In genomic region chr19:7454998-7455397, GRCh38 we compare ENCODE assay signal across 28 cellular contexts. TPM values are rescaled to one million over a fixed set of nuclear protein-coding genes. Genes with fewer than 3 reads are reported as not detected.
"Had no signal": no experiment of that assay in that cellular context is flagged by ENCODE, and none has a peak within 500 bp of the region (broad histone marks: within the 10 kb centered on the region; RNA-seq: fewer than 3 reads in every experiment).

No MANE protein-coding gene starts in this region.

- H3K27me3 ChIP-seq: SJCRH30 had no signal

- H3K9me3 ChIP-seq: SJCRH30, SK-N-SH had no signal

- FAIRE-seq: astrocyte had no signal

- H3K27ac ChIP-seq: SJCRH30, VCaP had no signal

- H3K27ac Mint-ChIP-seq: activated CD4-positive, alpha-beta T cell treated with anti-CD3 and anti-CD28 coated beads, Interleukin-2, amount 10 ng/mL, durations not matched to agents 7 days and 5 days; activated T-helper 1 cell treated with anti-CD3 and anti-CD28 coated beads, Interleukin-12 subunit alpha, Interleukin-12 subunit beta, Interleukin-2, Interleukin-4 antibody, amounts not matched to agents 30 ng/mL and 10 ng/mL and 1 ng/mL, durations not matched to agents 14 hours and 24 hours and 36 hours; brain had no signal

- H3K9me3 Mint-ChIP-seq: activated CD4-positive, alpha-beta memory T cell treated with anti-CD3 and anti-CD28 coated beads for 36 hours had no signal

- DNase-seq: activated CD4-positive, alpha-beta memory T cell treated with anti-CD3 and anti-CD28 coated beads for 36 hours; activated CD4-positive, alpha-beta T cell treated with anti-CD3 and anti-CD28 coated beads, Interleukin-2, amount 10 ng/mL, durations not matched to agents 7 days and 5 days; activated CD4-positive, CD25-positive, alpha-beta regulatory T cell; activated CD8-positive, alpha-beta memory T cell treated with anti-CD3 and anti-CD28 coated beads, Interleukin-2, amount 50 U/mL, for 4 hours; activated effector memory CD4-positive, alpha-beta T cell treated with Interleukin-2 at 50 U/mL for 16 hours; activated naive CD4-positive, alpha-beta T cell; amniotic stem cell; Kasumi-1; KBM-7; NCI-H1105 treated with DMSO at 0.1 percent for 48 hours; NCI-H1436 treated with DMSO at 0.1 percent for 48 hours; NCI-H187; NCI-H2081; NCI-H510A treated with DMSO at 0.1 percent for 48 hours; NCI-H69; NK-92 treated with Interleukin-12 subunit alpha and Interleukin-12 subunit beta, amount 100 ng/mL, for 24 hours; OCI-M1; Right ventricle myocardium superior; RPMI8226; SJCRH30; SK-N-SH; T-helper 2 cell; T1000 had no signal

- H3K27me3 Mint-ChIP-seq: activated CD4-positive, alpha-beta memory T cell treated with anti-CD3 and anti-CD28 coated beads for 36 hours; activated CD4-positive, alpha-beta T cell treated with anti-CD3 and anti-CD28 coated beads, Interleukin-2, amount 10 ng/mL, durations not matched to agents 7 days and 5 days; brain had no signal

- H3K4me1 Mint-ChIP-seq: activated CD4-positive, alpha-beta T cell treated with anti-CD3 and anti-CD28 coated beads, Interleukin-2, amount 10 ng/mL, durations not matched to agents 7 days and 5 days; brain had no signal

- ATAC-seq: Panc1 had no signal

- H3K4me3 Mint-ChIP-seq: activated CD4-positive, alpha-beta memory T cell treated with anti-CD3 and anti-CD28 coated beads for 36 hours; activated CD4-positive, alpha-beta T cell treated with anti-CD3 and anti-CD28 coated beads, Interleukin-2, amount 10 ng/mL, durations not matched to agents 7 days and 5 days; activated T-helper 1 cell treated with anti-CD3 and anti-CD28 coated beads, Interleukin-12 subunit alpha, Interleukin-12 subunit beta, Interleukin-2, Interleukin-4 antibody, amounts not matched to agents 30 ng/mL and 10 ng/mL and 1 ng/mL, durations not matched to agents 14 hours and 24 hours and 36 hours; brain had no signal

RNA-seq across cellular contexts. Expression of gene PEX11G, which starts 33.8 kb away (rescaled TPM):
- total RNA-seq: SJCRH30 had no signal
